8 cellular contexts compared by ENCODE assay signal in genomic region chr15:83065431-83065830, GRCh38. TPM values are rescaled to one million over a fixed set of nuclear protein-coding genes. Genes with fewer than 3 reads are reported as not detected.
DNase-seq lines count a peak whose midpoint lies in the region; ATAC-seq and TF ChIP-seq lines count a peak whose summit lies in the region.

No MANE protein-coding gene starts in this region.

- ATAC-seq in activated naive CD8-positive, alpha-beta T cell treated with anti-CD3 and anti-CD28 coated beads, Interleukin-2, amount 10 ng/mL, durations not matched to agents 7 days and 5 days (ENCODE audit: low read depth), result no peak
- no peak for ATAC-seq in right lobe of liver
- no peak for ATAC-seq in HG03196 (IDR thresholded peaks at IDR 0.05; ENCODE audit: unreplicated experiment)
- ATAC-seq in GM18502 (IDR thresholded peaks at IDR 0.05; ENCODE audit: poor library complexity, unreplicated experiment), result no peak

- no peak for TF ChIP-seq CTCF in right lobe of liver (IDR thresholded peaks at IDR 0.05)
- TF ChIP-seq CTCF in tibial nerve (IDR thresholded peaks at IDR 0.05), result no peak

- no peaks in the 10 kb centered on the region for H3K27me3 Mint-ChIP-seq in activated naive CD4-positive, alpha-beta T cell treated with anti-CD3 and anti-CD28 coated beads for 36 hours (ENCODE audit: low read depth)
- H3K27me3 Mint-ChIP-seq in activated naive CD8-positive, alpha-beta T cell treated with anti-CD3 and anti-CD28 coated beads, Interleukin-2, amount 10 ng/mL, durations not matched to agents 7 days and 5 days, result no peaks in the 10 kb centered on the region

- H3K4me3 ChIP-seq in right lobe of liver, result peak overlapping the region; percentile 78 to 99 (median 93)
- peak overlapping the region; percentile 75 to 100 (median 92) for H3K4me3 ChIP-seq in tibial nerve

- peaks cover 22% of the 10 kb centered on the region for H3K4me1 Mint-ChIP-seq in activated naive CD4-positive, alpha-beta T cell treated with anti-CD3 and anti-CD28 coated beads for 36 hours (ENCODE audit: low read depth)
- H3K4me1 Mint-ChIP-seq in activated naive CD8-positive, alpha-beta T cell treated with anti-CD3 and anti-CD28 coated beads, Interleukin-2, amount 10 ng/mL, durations not matched to agents 7 days and 5 days, result peaks cover 14% of the 10 kb centered on the region

- H3K27ac ChIP-seq in right lobe of liver, result no peak overlapping the region
- peak overlapping the region in 2 of 4 donors; percentile 94 to 98 for H3K27ac ChIP-seq in tibial nerve

- no peak for TF ChIP-seq EP300 in tibial nerve (IDR thresholded peaks at IDR 0.05)

- POLR2A ChIA-PET in activated naive CD8-positive, alpha-beta T cell treated with anti-CD3 and anti-CD28 coated beads, Interleukin-2, amount 10 ng/mL, durations not matched to agents 7 days and 5 days (lab: Charles Lee), result interaction anchor here (1.0 to 1.1 kb wide), 2 partner anchors 54 to 525 kb away, joined by 3 to 4 read pairs; partner anchors contain the start of genes C15orf40 and RPS17

- WGBS in right lobe of liver (ENCODE audit: insufficient coverage, low coverage, low lambda C conversion rate, missing lambda C conversion rate), result 23% methylated on average over 3 of the region's 3 CpGs
- 18 to 28% methylated on average over 3 of the region's 3 CpGs for WGBS in tibial nerve, 2 donors

- intact Hi-C loops in activated naive CD4-positive, alpha-beta T cell treated with anti-CD3 and anti-CD28 coated beads for 36 hours (cut with micrococcal nuclease), result loop anchor here (5.0 kb wide), 2 partner anchors 97 to 313 kb away; no protein-coding TSS in a partner anchor
- intact Hi-C loops in right lobe of liver (cut with DNase I), result no loop called here

- peaks cover 9% of the 10 kb centered on the region for H3K36me3 Mint-ChIP-seq in activated naive CD4-positive, alpha-beta T cell treated with anti-CD3 and anti-CD28 coated beads for 36 hours (ENCODE audit: low read depth)
- H3K36me3 Mint-ChIP-seq in activated naive CD8-positive, alpha-beta T cell treated with anti-CD3 and anti-CD28 coated beads, Interleukin-2, amount 10 ng/mL, durations not matched to agents 7 days and 5 days, result peaks cover 8% of the 10 kb centered on the region

- H3K9me3 ChIP-seq in right lobe of liver (no peaks in the 10 kb centered on the region), tibial nerve (peaks cover 0 to 6% (median 0%) of the 10 kb centered on the region in 4 donors)

- CTCF ChIA-PET in activated naive CD4-positive, alpha-beta T cell treated with anti-CD3 and anti-CD28 coated beads for 36 hours (lab: Charles Lee), result interaction anchor here (0.7 kb wide), 1 partner anchor 55 kb away, joined by 4 read pairs; no protein-coding TSS in a partner anchor

- peaks cover 2% of the 10 kb centered on the region for H3K9me3 Mint-ChIP-seq in activated naive CD4-positive, alpha-beta T cell treated with anti-CD3 and anti-CD28 coated beads for 36 hours
- H3K9me3 Mint-ChIP-seq in activated naive CD8-positive, alpha-beta T cell treated with anti-CD3 and anti-CD28 coated beads, Interleukin-2, amount 10 ng/mL, durations not matched to agents 7 days and 5 days, result peaks cover 6% of the 10 kb centered on the region

- H3K36me3 ChIP-seq in right lobe of liver (no peaks in the 10 kb centered on the region), tibial nerve (no peaks in the 10 kb centered on the region)

- peak overlapping the region; percentile 61 for H3K27ac Mint-ChIP-seq in activated naive CD4-positive, alpha-beta T cell treated with anti-CD3 and anti-CD28 coated beads for 36 hours
- peak overlapping the region; percentile 13 for H3K27ac Mint-ChIP-seq in activated naive CD8-positive, alpha-beta T cell treated with anti-CD3 and anti-CD28 coated beads, Interleukin-2, amount 10 ng/mL, durations not matched to agents 7 days and 5 days

- no peak for DNase-seq in activated naive CD4-positive, alpha-beta T cell treated with anti-CD3 and anti-CD28 coated beads for 36 hours
- no peak for DNase-seq in activated naive CD4-positive, alpha-beta T cell treated with anti-CD3 and anti-CD28 coated beads, Interleukin-2, amount 50 U/mL, for 16 hours
- no peak for DNase-seq in activated naive CD8-positive, alpha-beta T cell treated with anti-CD3 and anti-CD28 coated beads, Interleukin-2, amount 10 ng/mL, durations not matched to agents 7 days and 5 days
- DNase-seq in right lobe of liver, result no peak
- no peak for DNase-seq in tibial nerve (ENCODE audit: low spot score in 2 of 2)
- DNase-seq in activated effector memory CD4-positive, alpha-beta T cell treated with anti-CD3 and anti-CD28 coated beads, Interleukin-2, amount 50 U/mL, for 16 hours, result no peak

- no peak for TF ChIP-seq POLR2A in right lobe of liver (IDR thresholded peaks at IDR 0.05)
- TF ChIP-seq POLR2A in tibial nerve (IDR thresholded peaks at IDR 0.05), result no peak

- H3K27me3 ChIP-seq in right lobe of liver (no peaks in the 10 kb centered on the region), tibial nerve (no peaks in the 10 kb centered on the region)

- peak overlapping the region; percentile 84 for H3K4me3 Mint-ChIP-seq in activated naive CD4-positive, alpha-beta T cell treated with anti-CD3 and anti-CD28 coated beads for 36 hours
- H3K4me3 Mint-ChIP-seq in activated naive CD8-positive, alpha-beta T cell treated with anti-CD3 and anti-CD28 coated beads, Interleukin-2, amount 10 ng/mL, durations not matched to agents 7 days and 5 days, result peak overlapping the region; percentile 69

- H3K4me1 ChIP-seq in right lobe of liver, result peaks cover 0 to 31% (median 12%) of the 10 kb centered on the region in 4 donors
- H3K4me1 ChIP-seq in tibial nerve, result peaks cover 0 to 62% (median 37%) of the 10 kb centered on the region in 4 donors

RNA-seq across cellular contexts. Expression of gene BTBD1, which starts 1.6 kb away (rescaled TPM):
- total RNA-seq in activated naive CD4-positive, alpha-beta T cell treated with anti-CD3 and anti-CD28 coated beads for 36 hours, result 10 to 100 TPM; 45.2 to 46.1 TPM
- total RNA-seq in activated naive CD8-positive, alpha-beta T cell treated with anti-CD3 and anti-CD28 coated beads, Interleukin-2, amount 10 ng/mL, durations not matched to agents 7 days and 5 days, result 10 to 100 TPM; 56.3 to 59.2 TPM
- total RNA-seq in right lobe of liver (10 to 100 TPM; 15.7 to 49.9 (median 24.2) TPM), tibial nerve (100 to 1,000 TPM in 2 of 4 donors, 10 to 100 TPM in 2; 79.8 to 105 (median 99.4) TPM)

RNA-seq across cellular contexts. Expression of gene TM6SF1, which starts 42.0 kb away (rescaled TPM):
- total RNA-seq in activated naive CD4-positive, alpha-beta T cell treated with anti-CD3 and anti-CD28 coated beads for 36 hours, result 1 to 10 TPM; 1.7 to 3.4 TPM
- total RNA-seq in activated naive CD8-positive, alpha-beta T cell treated with anti-CD3 and anti-CD28 coated beads, Interleukin-2, amount 10 ng/mL, durations not matched to agents 7 days and 5 days, result 10 to 100 TPM; 14.3 to 16.3 TPM
- total RNA-seq in right lobe of liver, result 1 to 10 TPM in 3 of 6 experiments, under 1 TPM in 3; 0.77 to 1.8 (median 1.1) TPM
- 10 to 100 TPM in 1 of 4 donors, 1 to 10 TPM in 3; 7.5 to 11.2 (median 9.6) TPM for total RNA-seq in tibial nerve

RNA-seq across cellular contexts. Expression of gene C15orf40, which starts 54.0 kb away (rescaled TPM):
- total RNA-seq in activated naive CD4-positive, alpha-beta T cell treated with anti-CD3 and anti-CD28 coated beads for 36 hours, result 10 to 100 TPM; 20.6 to 21.7 TPM
- total RNA-seq in activated naive CD8-positive, alpha-beta T cell treated with anti-CD3 and anti-CD28 coated beads, Interleukin-2, amount 10 ng/mL, durations not matched to agents 7 days and 5 days, result 10 to 100 TPM; 28.5 to 35.4 TPM
- total RNA-seq in right lobe of liver (10 to 100 TPM in 1 of 6 experiments, 1 to 10 TPM in 5; 7.1 to 10.7 (median 8.6) TPM), tibial nerve (10 to 100 TPM; 13.4 to 21.0 (median 15.4) TPM)
